Comparison of ENCODE assay signal across 15 cellular contexts in genomic region chrX:137945470-137945869, GRCh38.
"Had no signal": no experiment of that assay in that cellular context is flagged by ENCODE, and none has a peak within 500 bp of the region (broad histone marks: within the 10 kb centered on the region; RNA-seq: fewer than 3 reads in every experiment).

No MANE protein-coding gene starts in this region.

- H3K9me3 Mint-ChIP-seq: activated CD4-positive, alpha-beta T cell treated with anti-CD3 and anti-CD28 coated beads, Interleukin-2, amount 10 ng/mL, durations not matched to agents 7 days and 5 days; activated naive CD4-positive, alpha-beta T cell treated with anti-CD3 and anti-CD28 coated beads for 36 hours; activated T-cell treated with anti-CD3 and anti-CD28 coated beads, Interleukin-2, amount 50 U/mL, for 24 hours; central memory CD8-positive, alpha-beta T cell had no signal

- H3K4me1 Mint-ChIP-seq: activated CD4-positive, alpha-beta T cell treated with anti-CD3 and anti-CD28 coated beads, Interleukin-2, amount 10 ng/mL, durations not matched to agents 7 days and 5 days; central memory CD8-positive, alpha-beta T cell; memory B cell; stimulated activated naive B cell treated with anti-CD40 and anti-IgM and Interleukin-4, amounts not matched to agents 10 μg/mL and 1 μg/mL and 100 μg/mL, for 72 hours had no signal

- DNase-seq: activated CD4-positive, alpha-beta T cell treated with anti-CD3 and anti-CD28 coated beads, Interleukin-2, amount 10 ng/mL, durations not matched to agents 7 days and 5 days; activated CD8-positive, alpha-beta T cell treated with anti-CD3 and anti-CD28 coated beads, Interleukin-2, amount 10 ng/mL, durations not matched to agents 7 days and 5 days; activated naive CD4-positive, alpha-beta T cell treated with anti-CD3 and anti-CD28 coated beads for 36 hours; activated T-cell treated with anti-CD3 and anti-CD28 coated beads, Interleukin-2, amount 50 U/mL, for 24 hours; aorta; brain microvascular endothelial cell; gastrocnemius medialis; head of caudate nucleus; occipital lobe; posterior cingulate gyrus; stimulated activated naive B cell treated with anti-CD40 and anti-IgM and Interleukin-4, amounts not matched to agents 10 μg/mL and 1 μg/mL and 100 μg/mL, for 72 hours; T-helper 9 cell; upper lobe of left lung had no signal

- H3K4me3 Mint-ChIP-seq: activated CD4-positive, alpha-beta T cell treated with anti-CD3 and anti-CD28 coated beads, Interleukin-2, amount 10 ng/mL, durations not matched to agents 7 days and 5 days; activated CD8-positive, alpha-beta T cell treated with anti-CD3 and anti-CD28 coated beads, Interleukin-2, amount 10 ng/mL, durations not matched to agents 7 days and 5 days; activated naive CD4-positive, alpha-beta T cell treated with anti-CD3 and anti-CD28 coated beads for 36 hours; activated T-cell treated with anti-CD3 and anti-CD28 coated beads, Interleukin-2, amount 50 U/mL, for 24 hours; central memory CD8-positive, alpha-beta T cell; memory B cell; stimulated activated naive B cell treated with anti-CD40 and anti-IgM and Interleukin-4, amounts not matched to agents 10 μg/mL and 1 μg/mL and 100 μg/mL, for 72 hours had no signal

- H3K27me3 Mint-ChIP-seq: activated CD4-positive, alpha-beta T cell treated with anti-CD3 and anti-CD28 coated beads, Interleukin-2, amount 10 ng/mL, durations not matched to agents 7 days and 5 days; central memory CD8-positive, alpha-beta T cell; memory B cell; stimulated activated naive B cell treated with anti-CD40 and anti-IgM and Interleukin-4, amounts not matched to agents 10 μg/mL and 1 μg/mL and 100 μg/mL, for 72 hours had no signal

- H3K27ac Mint-ChIP-seq: activated CD4-positive, alpha-beta T cell treated with anti-CD3 and anti-CD28 coated beads, Interleukin-2, amount 10 ng/mL, durations not matched to agents 7 days and 5 days; activated CD8-positive, alpha-beta T cell treated with anti-CD3 and anti-CD28 coated beads, Interleukin-2, amount 10 ng/mL, durations not matched to agents 7 days and 5 days; activated naive CD4-positive, alpha-beta T cell treated with anti-CD3 and anti-CD28 coated beads for 36 hours; activated T-cell treated with anti-CD3 and anti-CD28 coated beads, Interleukin-2, amount 50 U/mL, for 24 hours; memory B cell; stimulated activated naive B cell treated with anti-CD40 and anti-IgM and Interleukin-4, amounts not matched to agents 10 μg/mL and 1 μg/mL and 100 μg/mL, for 72 hours had no signal

- ATAC-seq: activated CD8-positive, alpha-beta T cell treated with anti-CD3 and anti-CD28 coated beads, Interleukin-2, amount 10 ng/mL, durations not matched to agents 7 days and 5 days; gastrocnemius medialis; stimulated activated naive B cell treated with anti-CD40 and anti-IgM and Interleukin-4, amounts not matched to agents 10 μg/mL and 1 μg/mL and 100 μg/mL, for 72 hours had no signal

- H3K36me3 Mint-ChIP-seq: memory B cell; stimulated activated naive B cell treated with anti-CD40 and anti-IgM and Interleukin-4, amounts not matched to agents 10 μg/mL and 1 μg/mL and 100 μg/mL, for 72 hours had no signal
